11 cellular contexts compared by ENCODE assay signal in the genomic region with DNA sequence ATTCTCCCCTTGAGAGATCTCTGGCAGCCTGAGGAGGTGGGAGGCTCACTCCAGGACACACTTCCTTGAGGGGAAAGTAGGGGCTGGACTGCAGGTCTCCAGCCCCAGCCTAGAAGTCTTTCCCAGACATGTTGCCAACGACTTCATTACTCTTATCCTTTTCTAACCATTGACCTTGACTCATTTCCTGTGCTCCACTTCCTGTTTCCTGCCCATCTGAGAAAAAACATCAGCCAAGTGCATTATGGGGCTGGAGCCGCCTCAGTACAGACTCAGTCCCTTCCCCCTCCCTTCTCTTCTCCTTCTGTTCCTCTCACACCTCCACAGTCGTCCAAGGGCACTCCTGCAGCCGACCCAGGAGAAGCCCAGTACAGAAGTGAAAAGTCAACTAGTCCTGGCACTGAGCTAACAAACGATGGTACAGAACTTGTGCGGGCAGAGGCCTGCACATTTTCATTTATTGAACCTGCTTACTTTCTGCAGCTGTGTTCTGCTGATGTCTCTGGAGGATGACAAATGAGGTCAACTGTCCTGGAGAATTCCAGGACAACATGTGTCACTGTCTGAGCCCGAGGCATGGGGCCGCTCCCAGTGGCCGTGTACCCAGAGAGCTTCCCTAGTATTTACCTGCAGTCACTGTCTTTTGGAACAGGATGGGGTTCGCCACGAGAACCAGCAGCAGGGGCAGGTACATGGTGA. TPM values are rescaled to one million over a fixed set of nuclear protein-coding genes. Genes with fewer than 3 reads are reported as not detected.
DNase-seq lines count a peak whose midpoint lies in the region; ATAC-seq and TF ChIP-seq lines count a peak whose summit lies in the region.
"Had no signal": no experiment of that assay in that cellular context is flagged by ENCODE, and none has a peak within 500 bp of the region (broad histone marks: within the 10 kb centered on the region; RNA-seq: fewer than 3 reads in every experiment).

No MANE protein-coding gene starts in this region.

- in situ Hi-C loops in IMR-90 (cut with MboI; ENCODE audit: low sequenced_read_pairs): no loop called here

- H2AK9ac ChIP-seq in IMR-90 (replicated peaks; ENCODE audit: low read depth, low read length, poor library complexity): no peak overlapping the region

- DNase-seq in IMR-90 (peak; percentile 3), left kidney (ENCODE audit: low read depth, low spot score) (peak; percentile 11), hippocampal formation (lab: John Stamatoyannopoulos, UW) (no peak), NK-92 (lab: John Stamatoyannopoulos, UW; ENCODE audit: unreplicated experiment) (no peak), C1 segment of cervical spinal cord (lab: John Stamatoyannopoulos, UW) (no peak)
- DNase-seq in activated naive CD8-positive, alpha-beta T cell treated with anti-CD3 and anti-CD28 coated beads for 36 hours: no peak
- no peak for DNase-seq in stimulated activated CD4-positive, alpha-beta T cell treated with anti-CD3 and anti-CD28 coated beads, Interleukin-15, amount 100 ng/mL, for 24 hours
- DNase-seq: NCI-H1105 treated with DMSO at 0.1 percent for 48 hours had no signal

- no peak overlapping the region for H4K91ac ChIP-seq in IMR-90 (ENCODE audit: insufficient read depth, low read depth, low read length)

- peaks cover 6% of the 10 kb centered on the region for H3K36me3 Mint-ChIP-seq in activated naive CD8-positive, alpha-beta T cell treated with anti-CD3 and anti-CD28 coated beads for 36 hours

- H3K18ac ChIP-seq in IMR-90 (ENCODE audit: low read depth, low read length): no peak overlapping the region

- H4K20me1 ChIP-seq in IMR-90 (ENCODE audit: insufficient read depth, low read length): no peaks in the 10 kb centered on the region

- H3K9me3 ChIP-seq in IMR-90 (ENCODE audit: control insufficient read depth, insufficient read depth, low read length): no peaks in the 10 kb centered on the region

- H3K56ac ChIP-seq in IMR-90 (ENCODE audit: extremely low read depth, insufficient read depth, low read length): no peak overlapping the region

- no peak for TF ChIP-seq POLR2A in IMR-90 (IDR thresholded peaks at IDR 0.05; ENCODE audit: low read depth, low read length)

- H3K36me3 ChIP-seq in ACC112 (ENCODE audit: insufficient read depth, low read length): no peaks in the 10 kb centered on the region
- no peaks in the 10 kb centered on the region for H3K36me3 ChIP-seq in IMR-90 (ENCODE audit: control insufficient read depth, insufficient read depth, low read length)

- no peak overlapping the region for H3K4me3 ChIP-seq in ACC112 (ENCODE audit: low read depth, low read length)
- H3K4me3 ChIP-seq in IMR-90 (ENCODE audit: insufficient read depth, low read depth, low read length): no peak overlapping the region

- H4K8ac ChIP-seq in IMR-90 (ENCODE audit: low read depth in 2 of 2, low read length in 2 of 2): no peak overlapping the region; a peak in 1 of 4 replicates

- ATAC-seq in IMR-90 (ENCODE audit: low read depth): no peak
- ATAC-seq: sciatic nerve had no signal

- H2AFZ ChIP-seq in ACC112 (ENCODE audit: low read length, unreplicated experiment): no peak overlapping the region
- peak overlapping the region; percentile 2 for H2AFZ ChIP-seq in IMR-90 (replicated peaks; ENCODE audit: low read length, poor library complexity)

- H2BK20ac ChIP-seq in IMR-90 (ENCODE audit: low read depth, low read length): no peak overlapping the region

- H2BK120ac ChIP-seq in IMR-90 (ENCODE audit: low read depth, low read length): no peak overlapping the region

- H3K9me3 Mint-ChIP-seq in activated naive CD8-positive, alpha-beta T cell treated with anti-CD3 and anti-CD28 coated beads for 36 hours: peaks cover 6% of the 10 kb centered on the region

- no TSS peak for BruUV-seq in IMR-90 (replicated peaks; lab: Mats Ljungman, UMichigan)

- no peak overlapping the region for H2BK5ac ChIP-seq in IMR-90 (ENCODE audit: low read depth, low read length, poor library complexity, severe bottlenecking)

- H3K4ac ChIP-seq in IMR-90 (ENCODE audit: low read depth, low read length): no peak overlapping the region

- peaks cover 3% of the 10 kb centered on the region for H3K27me3 Mint-ChIP-seq in activated naive CD8-positive, alpha-beta T cell treated with anti-CD3 and anti-CD28 coated beads for 36 hours
- H3K27me3 Mint-ChIP-seq: activated naive CD8-positive, alpha-beta T cell had no signal

- no peaks in the 10 kb centered on the region for H3K9me1 ChIP-seq in IMR-90 (ENCODE audit: insufficient read depth, low read length)

- no peak overlapping the region for H2BK15ac ChIP-seq in IMR-90 (ENCODE audit: low read depth, low read length)

- CTCF ChIA-PET in IMR-90 (lab: Yijun Ruan, JAX): no interaction called here

- H4K5ac ChIP-seq in IMR-90 (ENCODE audit: low read depth, low read length): no peak overlapping the region

- intact Hi-C loops in IMR-90 (cut with micrococcal nuclease): no loop called here

- no peak overlapping the region for H3K9ac ChIP-seq in IMR-90 (ENCODE audit: low read depth, low read length)

- H3K4me1 ChIP-seq in ACC112 (ENCODE audit: control insufficient read depth, insufficient read depth, low read length, unreplicated experiment): peaks cover 16% of the 10 kb centered on the region
- H3K4me1 ChIP-seq in IMR-90 (ENCODE audit: control insufficient read depth, insufficient read depth, low read length): 0 out of 2 replicates have a peak, but pooled peaks cover 2% of the 10 kb centered on the region

- POLR2A ChIA-PET in IMR-90 (lab: Charles Lee; ENCODE audit: unreplicated experiment): no interaction called here

- no peak overlapping the region for H3K4me3 Mint-ChIP-seq in activated naive CD8-positive, alpha-beta T cell treated with anti-CD3 and anti-CD28 coated beads for 36 hours
- H3K4me3 Mint-ChIP-seq: activated naive CD8-positive, alpha-beta T cell had no signal

- H3K27ac Mint-ChIP-seq in activated naive CD8-positive, alpha-beta T cell treated with anti-CD3 and anti-CD28 coated beads for 36 hours: peak overlapping the region; percentile 72
- H3K27ac Mint-ChIP-seq: activated naive CD8-positive, alpha-beta T cell had no signal

- H3K27ac ChIP-seq in ACC112 (ENCODE audit: low read depth, low read length) (peak overlapping the region; percentile 72), IMR-90 (ENCODE audit: insufficient read depth, low read length) (no peak overlapping the region)

- H3K27me3 ChIP-seq in ACC112 (ENCODE audit: insufficient read depth, low read length): no peaks in the 10 kb centered on the region
- no peaks in the 10 kb centered on the region for H3K27me3 ChIP-seq in IMR-90 (ENCODE audit: control insufficient read depth, insufficient read depth, low read length)

- H2AK5ac ChIP-seq in IMR-90 (ENCODE audit: low read depth, low read length): no peak overlapping the region

- no peaks in the 10 kb centered on the region for H3K79me1 ChIP-seq in IMR-90 (ENCODE audit: low read depth in 1 of 2, low read length in 2 of 2)

- H3K4me2 ChIP-seq in IMR-90 (ENCODE audit: low read depth, low read length): no peak overlapping the region

- TF ChIP-seq RAD21 in IMR-90 (IDR thresholded peaks at IDR 0.05; ENCODE audit: low read length): no peak

- dilution Hi-C loops in IMR-90 (cut with HindIII; ENCODE audit: low sequenced_read_pairs, unreplicated experiment): no loop called here

- H3K4me1 Mint-ChIP-seq in activated naive CD8-positive, alpha-beta T cell treated with anti-CD3 and anti-CD28 coated beads for 36 hours: peaks cover 17% of the 10 kb centered on the region

- 78% methylated on average over 4 of the region's 11 CpGs; no CpG with 5 or more reads in 1 of the 2 experiments for WGBS in IMR-90 (ENCODE audit: extremely low coverage in 2 of 2, insufficient read length in 1 of 2), 2 experiments

- H3K79me2 ChIP-seq in ACC112 (ENCODE audit: control insufficient read depth, insufficient read depth, low read length, unreplicated experiment): no peaks in the 10 kb centered on the region

- no peak overlapping the region for H3K14ac ChIP-seq in IMR-90 (replicated peaks; ENCODE audit: low read depth, low read length)

- TF ChIP-seq CTCF in IMR-90 (conservative IDR thresholded peaks at IDR 0.05; ENCODE audit: low read depth, low read length): no peak

- no peak overlapping the region for H3K23ac ChIP-seq in IMR-90 (ENCODE audit: low read depth, low read length)

TF ChIP-seq in IMR-90, 13 proteins besides CTCF, POLR2A, EP300 and RAD21 (continues in another document):
- TF ChIP-seq SMC3 (IDR thresholded peaks at IDR 0.05; ENCODE audit: low read depth, low read length) (no peak), FOS (IDR thresholded peaks at IDR 0.05; ENCODE audit: low read depth, low read length) (no peak), MAZ (IDR thresholded peaks at IDR 0.05; ENCODE audit: borderline replicate concordance, low read depth, low read length) (no peak)
- TF ChIP-seq, protein P1, sequence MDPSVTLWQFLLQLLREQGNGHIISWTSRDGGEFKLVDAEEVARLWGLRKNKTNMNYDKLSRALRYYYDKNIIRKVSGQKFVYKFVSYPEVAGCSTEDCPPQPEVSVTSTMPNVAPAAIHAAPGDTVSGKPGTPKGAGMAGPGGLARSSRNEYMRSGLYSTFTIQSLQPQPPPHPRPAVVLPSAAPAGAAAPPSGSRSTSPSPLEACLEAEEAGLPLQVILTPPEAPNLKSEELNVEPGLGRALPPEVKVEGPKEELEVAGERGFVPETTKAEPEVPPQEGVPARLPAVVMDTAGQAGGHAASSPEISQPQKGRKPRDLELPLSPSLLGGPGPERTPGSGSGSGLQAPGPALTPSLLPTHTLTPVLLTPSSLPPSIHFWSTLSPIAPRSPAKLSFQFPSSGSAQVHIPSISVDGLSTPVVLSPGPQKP (IDR thresholded peaks at IDR 0.05; ENCODE audit: borderline replicate concordance, low read depth, low read length): no peak
- TF ChIP-seq, protein P2, sequence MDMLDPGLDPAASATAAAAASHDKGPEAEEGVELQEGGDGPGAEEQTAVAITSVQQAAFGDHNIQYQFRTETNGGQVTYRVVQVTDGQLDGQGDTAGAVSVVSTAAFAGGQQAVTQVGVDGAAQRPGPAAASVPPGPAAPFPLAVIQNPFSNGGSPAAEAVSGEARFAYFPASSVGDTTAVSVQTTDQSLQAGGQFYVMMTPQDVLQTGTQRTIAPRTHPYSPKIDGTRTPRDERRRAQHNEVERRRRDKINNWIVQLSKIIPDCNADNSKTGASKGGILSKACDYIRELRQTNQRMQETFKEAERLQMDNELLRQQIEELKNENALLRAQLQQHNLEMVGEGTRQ (IDR thresholded peaks at IDR 0.05; ENCODE audit: low read depth, low read length): no peak

RNA-seq across cellular contexts. Expression of a gene that starts 20.1 kb away (rescaled TPM):
- total RNA-seq in IMR-90 (2012; rRNA removed): not detected in 2 replicates
- polyA plus RNA-seq in IMR-90 (2012; rRNA removed): 0.07 and 0.10 TPM in 2 replicates
- 0.15 TPM in 1 of 2 replicates, not detected in the other for polyA plus RNA-seq in IMR-90 (2012; cell fraction: cytosol; rRNA removed)
- 0.03 TPM in 1 of 2 replicates, not detected in the other for polyA plus RNA-seq in IMR-90 (2012; cell fraction: nucleus; rRNA removed; ENCODE audit: low replicate concordance)
- total RNA-seq in activated naive CD8-positive, alpha-beta T cell treated with anti-CD3 and anti-CD28 coated beads for 36 hours: not detected
- total RNA-seq: sciatic nerve had no signal

RNA-seq across cellular contexts. Expression of a gene that starts 40.7 kb away (rescaled TPM):
- total RNA-seq in IMR-90 (2012; rRNA removed): 8.1 TPM in 2 replicates
- polyA plus RNA-seq in IMR-90 (2012; rRNA removed): 14.2 and 14.6 TPM in 2 replicates
- 12.7 and 17.2 TPM in 2 replicates for polyA plus RNA-seq in IMR-90 (2012; cell fraction: cytosol; rRNA removed)
- polyA plus RNA-seq in IMR-90 (2012; cell fraction: nucleus; rRNA removed; ENCODE audit: low replicate concordance): 23.2 and 26.5 TPM in 2 replicates
- total RNA-seq in activated naive CD8-positive, alpha-beta T cell treated with anti-CD3 and anti-CD28 coated beads for 36 hours: not detected

Comparison
In these comparisons a context has a peak if more than half of its experiments do, and no peak if none do; other contexts are left out.
1. DNase-seq: peak in IMR-90 (single experiment) and left kidney (single experiment); none in activated naive CD8-positive, alpha-beta T cell treated with anti-CD3 and anti-CD28 coated beads for 36 hours (single experiment), hippocampal formation (0 of 2), stimulated activated CD4-positive, alpha-beta T cell treated with anti-CD3 and anti-CD28 coated beads, Interleukin-15, amount 100 ng/mL, for 24 hours (single experiment), NK-92 (single experiment) and C1 segment of cervical spinal cord (0 of 14).